In the genomic region with DNA sequence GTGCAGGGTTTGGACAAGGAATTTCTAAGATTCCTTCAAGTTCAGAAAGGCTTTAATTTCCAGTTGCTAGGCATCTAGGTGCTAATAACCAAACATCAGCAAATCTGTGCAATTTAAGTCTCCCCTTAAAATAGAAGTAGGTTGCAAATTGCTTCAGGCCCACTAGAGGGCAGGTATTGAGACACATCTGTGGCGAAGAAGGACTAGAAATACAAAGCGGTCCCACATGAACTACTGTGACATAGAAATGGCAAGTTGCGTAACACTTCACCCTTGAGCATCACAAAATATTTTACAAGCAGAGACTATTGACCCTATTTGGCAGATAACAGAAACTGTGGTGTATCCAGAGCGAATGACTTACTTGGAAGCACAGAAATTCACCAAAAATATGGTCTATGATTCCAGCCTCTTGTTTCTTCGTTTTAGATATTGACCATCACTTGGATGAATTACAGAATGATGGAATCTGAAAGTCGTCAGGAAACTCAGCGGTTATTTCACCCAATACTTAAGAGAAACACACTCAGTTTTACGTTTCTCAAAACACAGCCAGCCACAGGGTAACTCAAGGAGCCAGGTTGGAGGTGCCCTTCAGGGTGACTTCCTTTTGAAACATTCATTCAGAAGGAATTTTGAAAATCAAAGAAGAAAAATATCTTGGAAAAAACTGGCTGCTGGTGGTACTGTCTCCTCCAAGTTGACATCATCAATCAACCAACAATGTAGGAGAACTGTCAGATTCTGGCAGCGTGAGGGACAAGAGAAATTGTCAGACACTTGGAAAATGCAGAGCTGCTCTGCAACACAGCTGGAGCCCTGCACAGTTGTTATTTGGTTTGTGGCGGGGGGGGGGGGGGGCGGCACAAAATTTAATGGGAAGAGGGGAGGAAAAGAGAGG, we compare ENCODE assay signal across 1 cellular context.
TF ChIP-seq lines count a peak whose summit lies in the region.

No MANE protein-coding gene starts in this region.

TF ChIP-seq in liver, 16 proteins besides CTCF, POLR2A, EP300 and RAD21 (continued from another document):
- TF ChIP-seq, protein P1, sequence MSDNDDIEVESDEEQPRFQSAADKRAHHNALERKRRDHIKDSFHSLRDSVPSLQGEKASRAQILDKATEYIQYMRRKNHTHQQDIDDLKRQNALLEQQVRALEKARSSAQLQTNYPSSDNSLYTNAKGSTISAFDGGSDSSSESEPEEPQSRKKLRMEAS (IDR thresholded peaks at IDR 0.05), result no peak
- TF ChIP-seq FOXA2 (IDR thresholded peaks at IDR 0.05) (no peak), TAF1 (conservative IDR thresholded peaks at IDR 0.05) (no peak)
